In the genomic region with DNA sequence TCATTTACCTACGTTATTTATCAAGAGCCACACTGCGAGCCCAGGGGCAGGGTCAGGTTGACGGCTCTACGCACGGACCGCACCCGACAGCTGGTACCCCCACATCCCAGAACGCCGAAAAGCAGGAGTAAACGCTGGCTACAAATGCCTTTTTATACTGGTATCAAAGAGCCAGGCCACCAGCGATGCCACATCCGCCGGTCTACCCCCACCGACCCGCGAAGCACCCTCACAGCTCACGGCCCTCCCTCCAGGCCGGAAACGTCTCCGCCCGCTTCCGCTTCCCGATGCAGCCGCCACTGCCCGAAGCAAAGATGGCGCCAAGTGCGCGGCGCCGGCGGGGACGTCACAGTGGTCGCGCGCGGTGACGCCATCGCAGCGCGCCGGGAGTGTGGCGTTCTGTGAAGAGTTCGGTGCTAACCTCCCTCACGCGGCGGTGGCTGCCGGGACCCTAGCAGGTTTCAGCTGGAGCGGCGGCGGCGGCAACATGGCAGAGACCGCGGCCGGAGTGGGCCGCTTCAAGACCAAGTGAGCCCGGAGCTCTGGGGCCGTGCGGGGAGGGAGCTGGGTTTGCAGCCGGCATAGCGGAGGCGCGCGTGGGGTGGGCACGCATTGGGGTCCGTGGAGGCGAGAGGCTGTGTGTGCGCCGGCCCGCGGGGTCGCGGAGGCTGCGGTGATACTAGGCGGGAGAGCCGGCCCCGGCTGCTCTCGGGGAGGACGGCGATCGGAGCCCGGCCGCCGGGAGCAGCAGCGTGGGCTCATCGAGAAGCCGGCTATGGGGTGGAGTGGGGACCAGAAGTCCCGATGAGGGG, we compare ENCODE assay signal across 8 cellular contexts. TPM values are rescaled to one million over a fixed set of nuclear protein-coding genes. Genes with fewer than 3 reads are reported as not detected.
A peak's percentile ranks its signal among the peaks of the same experiment; 100 is the strongest.
DNase-seq lines count a peak whose midpoint lies in the region; ATAC-seq and TF ChIP-seq lines count a peak whose summit lies in the region.

A gene (plus strand): TSS at position 376 of the 812 bp plus-strand sequence. CDS start 112 bp downstream, at position 488.

- intact Hi-C loops in lower leg skin (cut with DNase I; ENCODE audit: low total_unique reads) = no loop called here

- H3K4me3 ChIP-seq in CD4-positive, CD25-positive, alpha-beta regulatory T cell (ENCODE audit: low read depth, low read length) = peak within 1 kb of the TSS; percentile 81
- H3K4me3 ChIP-seq in duodenal mucosa (ENCODE audit: low read depth in 1 of 2, low read length in 2 of 2) (peak within 1 kb of the TSS; percentile 89 to 90), lower leg skin (ENCODE audit: low read depth, poor library complexity, severe bottlenecking) (peak within 1 kb of the TSS; percentile 99)

- no peaks in the 10 kb centered on the region for H3K27me3 ChIP-seq in CD4-positive, CD25-positive, alpha-beta regulatory T cell (ENCODE audit: control insufficient read depth, insufficient read depth, low read length)
- H3K27me3 ChIP-seq in duodenal mucosa (ENCODE audit: control insufficient read depth in 1 of 2, insufficient read depth in 2 of 2, low read length in 2 of 2) = peaks cover 0 to 3% of the 10 kb centered on the region in 2 donors

- POLR2A ChIA-PET in activated CD4-positive, alpha-beta memory T cell treated with anti-CD3 and anti-CD28 coated beads, Interleukin-2, amount 10 ng/mL, durations not matched to agents 7 days and 5 days (lab: Charles Lee) = interaction anchor here (0.7 to 3.9 kb wide), 14 partner anchors 9 to 189 kb away, joined by 3 to 48 read pairs (median 5); a partner anchor contains a TSS

- ATAC-seq in CD4-positive, CD25-positive, alpha-beta regulatory T cell (ENCODE audit: low read depth in 2 of 2) = peak; percentile 97 to 98
- ATAC-seq in GM19395 (IDR thresholded peaks at IDR 0.05; ENCODE audit: unreplicated experiment) = peak; percentile 75
- peak; percentile 72 for ATAC-seq in HG03558 (IDR thresholded peaks at IDR 0.05; ENCODE audit: extremely low read depth, unreplicated experiment)

- H3K36me3 ChIP-seq in CD4-positive, CD25-positive, alpha-beta regulatory T cell (ENCODE audit: control insufficient read depth, insufficient read depth, low read length) = peaks cover 21% of the 10 kb centered on the region
- H3K36me3 ChIP-seq in duodenal mucosa (ENCODE audit: control insufficient read depth in 1 of 2, insufficient read depth in 2 of 2, low read length in 2 of 2) = peaks cover 12 to 28% of the 10 kb centered on the region in 2 donors

- H3K4me1 ChIP-seq in CD4-positive, CD25-positive, alpha-beta regulatory T cell (ENCODE audit: control insufficient read depth, insufficient read depth, low read length, poor library complexity, severe bottlenecking) = peaks cover 24% of the 10 kb centered on the region
- peaks cover 4 to 15% of the 10 kb centered on the region in 2 donors for H3K4me1 ChIP-seq in duodenal mucosa (ENCODE audit: control insufficient read depth in 1 of 2, insufficient read depth in 2 of 2, low read length in 2 of 2)

- peak within 1 kb of the TSS; percentile 92 for H3K27ac ChIP-seq in CD4-positive, CD25-positive, alpha-beta regulatory T cell (ENCODE audit: insufficient read depth, low read length, poor library complexity, severe bottlenecking)
- H3K27ac ChIP-seq in duodenal mucosa (ENCODE audit: low read depth, low read length) = peak within 1 kb of the TSS; percentile 96

- peaks cover 6% of the 10 kb centered on the region for H3K36me3 Mint-ChIP-seq in CD4-positive, CD25-positive, alpha-beta regulatory T cell
- H3K36me3 Mint-ChIP-seq in activated CD4-positive, alpha-beta memory T cell treated with anti-CD3 and anti-CD28 coated beads, Interleukin-2, amount 10 ng/mL, durations not matched to agents 7 days and 5 days (ENCODE audit: low read depth) = peaks cover 22% of the 10 kb centered on the region

- CTCF ChIA-PET in activated CD4-positive, alpha-beta memory T cell treated with anti-CD3 and anti-CD28 coated beads, Interleukin-2, amount 10 ng/mL, durations not matched to agents 7 days and 5 days (lab: Charles Lee) = interaction anchor here (0.7 to 2.3 kb wide), 7 partner anchors 11 to 183 kb away, joined by 3 to 8 read pairs (median 3); a partner anchor contains a TSS

- no peaks in the 10 kb centered on the region for H3K9me3 Mint-ChIP-seq in CD4-positive, CD25-positive, alpha-beta regulatory T cell
- H3K9me3 Mint-ChIP-seq in activated CD4-positive, alpha-beta memory T cell treated with anti-CD3 and anti-CD28 coated beads, Interleukin-2, amount 10 ng/mL, durations not matched to agents 7 days and 5 days = no peaks in the 10 kb centered on the region

- peaks cover 6 to 31% (median 11%) of the 10 kb centered on the region in 4 donors for H3K4me1 Mint-ChIP-seq in CD4-positive, CD25-positive, alpha-beta regulatory T cell
- H3K4me1 Mint-ChIP-seq in activated CD4-positive, alpha-beta memory T cell treated with anti-CD3 and anti-CD28 coated beads, Interleukin-2, amount 10 ng/mL, durations not matched to agents 7 days and 5 days = peaks cover 34% of the 10 kb centered on the region

- peak within 1 kb of the TSS; percentile 92 to 96 for H3K9ac ChIP-seq in duodenal mucosa (ENCODE audit: low read depth in 1 of 2, low read length in 2 of 2)

- H3K27ac Mint-ChIP-seq in CD4-positive, CD25-positive, alpha-beta regulatory T cell = peak within 1 kb of the TSS; percentile 94 to 99 (median 98)
- H3K27ac Mint-ChIP-seq in activated CD4-positive, alpha-beta memory T cell treated with anti-CD3 and anti-CD28 coated beads, Interleukin-2, amount 10 ng/mL, durations not matched to agents 7 days and 5 days = peak within 1 kb of the TSS; percentile 95

- H3K27me3 Mint-ChIP-seq in CD4-positive, CD25-positive, alpha-beta regulatory T cell = peaks cover 14% of the 10 kb centered on the region
- H3K27me3 Mint-ChIP-seq in activated CD4-positive, alpha-beta memory T cell treated with anti-CD3 and anti-CD28 coated beads, Interleukin-2, amount 10 ng/mL, durations not matched to agents 7 days and 5 days = no peaks in the 10 kb centered on the region

- TF ChIP-seq CTCF in lower leg skin (IDR thresholded peaks at IDR 0.05) = no peak

- peak; percentile 95 to 98 (median 98) for DNase-seq in CD4-positive, CD25-positive, alpha-beta regulatory T cell
- DNase-seq in NCI-H82 (lab: John Stamatoyannopoulos, UW) = peak; percentile 95
- peak; percentile 98 for DNase-seq in activated CD4-positive, alpha-beta memory T cell treated with anti-CD3 and anti-CD28 coated beads, Interleukin-2, amount 10 ng/mL, durations not matched to agents 7 days and 5 days
- peak; percentile 90 to 99 for DNase-seq in lower leg skin (ENCODE audit: low spot score in 2 of 2)
- peak; percentile 95 for DNase-seq in stimulated activated CD4-positive, alpha-beta T cell treated with anti-CD3 and anti-CD28 coated beads, Interleukin-4, amount 100 ng/mL, for 4 hours

- TF ChIP-seq POLR2A in lower leg skin (IDR thresholded peaks at IDR 0.05) = peak in 1 of 2 donors; percentile 86

- no peaks in the 10 kb centered on the region for H3K9me3 ChIP-seq in CD4-positive, CD25-positive, alpha-beta regulatory T cell (ENCODE audit: control insufficient read depth in 2 of 2, low read length in 2 of 2)
- H3K9me3 ChIP-seq in duodenal mucosa (ENCODE audit: control insufficient read depth in 1 of 2, low read length in 2 of 2) = no peaks in the 10 kb centered on the region

- 0 to 1% methylated on average over 39 to 62 of the region's 87 CpGs for WGBS in lower leg skin, 2 donors

- H3K4me3 Mint-ChIP-seq in CD4-positive, CD25-positive, alpha-beta regulatory T cell = peak within 1 kb of the TSS; percentile 91 to 98 (median 96)
- H3K4me3 Mint-ChIP-seq in activated CD4-positive, alpha-beta memory T cell treated with anti-CD3 and anti-CD28 coated beads, Interleukin-2, amount 10 ng/mL, durations not matched to agents 7 days and 5 days = peak within 1 kb of the TSS; percentile 90

RNA-seq across cellular contexts. Expression of the gene that starts here (rescaled TPM):
- total RNA-seq in CD4-positive, CD25-positive, alpha-beta regulatory T cell = 25.3 TPM
- polyA plus RNA-seq in CD4-positive, CD25-positive, alpha-beta regulatory T cell = 10 to 100 TPM; 48.0 to 60.0 (median 53.9) TPM
- total RNA-seq in activated CD4-positive, alpha-beta memory T cell treated with anti-CD3 and anti-CD28 coated beads, Interleukin-2, amount 10 ng/mL, durations not matched to agents 7 days and 5 days = 10 to 100 TPM; 27.7 to 28.7 TPM
- total RNA-seq in lower leg skin = 100 to 1,000 TPM in 2 of 4 donors, 10 to 100 TPM in 2; 60.8 to 114 (median 83.7) TPM

Comparison
In these comparisons a context has a peak if more than half of its experiments do, and no peak if none do; other contexts are left out.
1. Peak in every context shown above with its lines: DNase-seq, ATAC-seq, H3K4me3 ChIP-seq and H3K27ac ChIP-seq.